11 cellular contexts compared by ENCODE assay signal in genomic region chr1:112509660-112510178, GRCh38. TPM values are rescaled to one million over a fixed set of nuclear protein-coding genes. Genes with fewer than 3 reads are reported as not detected.
DNase-seq lines count a peak whose midpoint lies in the region; ATAC-seq, FAIRE-seq and TF ChIP-seq lines count a peak whose summit lies in the region.
"Had no signal": no experiment of that assay in that cellular context is flagged by ENCODE, and none has a peak within 500 bp of the region (broad histone marks: within the 10 kb centered on the region; RNA-seq: fewer than 3 reads in every experiment).

No MANE protein-coding gene starts in this region.

- peaks cover 9% of the 10 kb centered on the region for H3K4me1 Mint-ChIP-seq in CD8-positive, alpha-beta T cell (ENCODE audit: low read depth)
- H3K4me1 Mint-ChIP-seq in T-cell (peaks cover 0 to 17% (median 10%) of the 10 kb centered on the region in 3 donors), neural progenitor cell (peaks cover 66% of the 10 kb centered on the region)

- H3F3A ChIP-seq in neural progenitor cell (ENCODE audit: low read depth) = peaks cover 24% of the 10 kb centered on the region

- H3K27me3 ChIP-seq in CD8-positive, alpha-beta T cell (ENCODE audit: insufficient read depth, low read length) = peaks cover 4% of the 10 kb centered on the region
- peaks cover 9% of the 10 kb centered on the region in 2 experiments for H3K27me3 ChIP-seq in endothelial cell of umbilical vein (ENCODE audit: control insufficient read depth in 2 of 2, insufficient read depth in 2 of 2, low read length in 2 of 2)
- peaks cover 99% of the 10 kb centered on the region for H3K27me3 ChIP-seq in neural progenitor cell
- H3K27me3 ChIP-seq in gastrocnemius medialis = peaks cover 33 to 45% (median 40%) of the 10 kb centered on the region in 3 donors
- H3K27me3 ChIP-seq: SJCRH30 had no signal

- no peaks in the 10 kb centered on the region for H3K9me1 ChIP-seq in endothelial cell of umbilical vein (replicated peaks; ENCODE audit: control insufficient read depth, extremely low read depth, insufficient read depth, low read length)

- H4K20me1 ChIP-seq in endothelial cell of umbilical vein (replicated peaks; ENCODE audit: control insufficient read depth, extremely low read depth, insufficient read depth, low read length) (no peaks in the 10 kb centered on the region), neural progenitor cell (ENCODE audit: low read depth) (no peaks in the 10 kb centered on the region)

- POLR2A ChIA-PET in CD8-positive, alpha-beta T cell (lab: Charles Lee) = interaction anchor here (0.8 kb wide), 1 partner anchor 195 kb away, joined by 4 read pairs; no protein-coding TSS in a partner anchor
- POLR2A ChIA-PET in T-cell (lab: Charles Lee) = no interaction called here
- POLR2A ChIA-PET in endothelial cell of umbilical vein (lab: Charles Lee) = no interaction called here

- in situ Hi-C loops in gastrocnemius medialis (cut with MboI; ENCODE audit: low sequenced_read_pairs in 4 of 4) = no loop called here

- H3K4me3 Mint-ChIP-seq in CD8-positive, alpha-beta T cell = peak overlapping the region; percentile 48
- H3K4me3 Mint-ChIP-seq in T-cell = peak overlapping the region; percentile 57 to 80 (median 59)
- peak overlapping the region; percentile 84 for H3K4me3 Mint-ChIP-seq in neural progenitor cell

- peaks cover 23% of the 10 kb centered on the region for H3K27me3 Mint-ChIP-seq in CD8-positive, alpha-beta T cell (ENCODE audit: low read depth)
- peaks cover 8 to 12% of the 10 kb centered on the region in 2 donors for H3K27me3 Mint-ChIP-seq in T-cell
- H3K27me3 Mint-ChIP-seq in neural progenitor cell (ENCODE audit: insufficient read depth, low read depth) = peaks cover 22% of the 10 kb centered on the region

- no peak overlapping the region for H3K4me2 ChIP-seq in endothelial cell of umbilical vein (ENCODE audit: insufficient read depth, low read length)
- peak overlapping the region; percentile 93 for H3K4me2 ChIP-seq in neural progenitor cell

- no TSS peak for BruUV-seq in endothelial cell of umbilical vein (replicated peaks; lab: Mats Ljungman, UMichigan)

- H3K36me3 ChIP-seq in CD8-positive, alpha-beta T cell (ENCODE audit: insufficient read depth, low read length) = no peaks in the 10 kb centered on the region
- H3K36me3 ChIP-seq in endothelial cell of umbilical vein (ENCODE audit: control insufficient read depth in 2 of 2, extremely low read depth in 1 of 2, insufficient read depth in 2 of 2, low read length in 2 of 2) = no peaks in the 10 kb centered on the region
- H3K36me3 ChIP-seq in neural progenitor cell = no peaks in the 10 kb centered on the region
- H3K36me3 ChIP-seq in gastrocnemius medialis = no peaks in the 10 kb centered on the region
- H3K36me3 ChIP-seq: SJCRH30 had no signal

- no peak overlapping the region for H3K4me3 ChIP-seq in CD8-positive, alpha-beta T cell (ENCODE audit: low read depth, low read length)
- H3K4me3 ChIP-seq in endothelial cell of umbilical vein (replicated peaks in 1 of 3; ENCODE audit: insufficient read depth in 1 of 3, low read depth in 1 of 3, low read length in 3 of 3) = no peak overlapping the region
- H3K4me3 ChIP-seq in neural progenitor cell = peak overlapping the region; percentile 60
- no peak overlapping the region for H3K4me3 ChIP-seq in gastrocnemius medialis
- H3K4me3 ChIP-seq: SJCRH30 had no signal

- ATAC-seq in CD8-positive, alpha-beta T cell = no peak
- ATAC-seq in T-cell (replicated peaks in 1 of 4) (no peak), gastrocnemius medialis (no peak), HG03135 (IDR thresholded peaks at IDR 0.05; ENCODE audit: unreplicated experiment) (no peak)

- H3K9ac ChIP-seq in endothelial cell of umbilical vein (replicated peaks; ENCODE audit: extremely low read depth, insufficient read depth, low read length) = no peak overlapping the region
- H3K9ac ChIP-seq in neural progenitor cell = no peak overlapping the region

- DNase-seq in CD8-positive, alpha-beta T cell = no peak
- DNase-seq in T-cell = no peak
- no peak for DNase-seq in endothelial cell of umbilical vein (ENCODE audit: low read depth, low spot score)
- DNase-seq in neural progenitor cell (ENCODE audit: low spot score) = no peak
- no peak for DNase-seq in gastrocnemius medialis
- no peak for DNase-seq in HT-29 (ENCODE audit: low spot score)
- DNase-seq in germinal center (ENCODE audit: low spot score) = no peak
- DNase-seq: NCI-H1092, NCI-H526 treated with DMSO at 0.1 percent for 48 hours, SJCRH30 had no signal

- no peak overlapping the region for H3K27ac ChIP-seq in CD8-positive, alpha-beta T cell (ENCODE audit: low read depth, low read length)
- H3K27ac ChIP-seq in endothelial cell of umbilical vein (ENCODE audit: insufficient read depth, low read depth, low read length) = no peak overlapping the region
- H3K27ac ChIP-seq in neural progenitor cell = no peak overlapping the region
- H3K27ac ChIP-seq in gastrocnemius medialis = no peak overlapping the region
- H3K27ac ChIP-seq: SJCRH30 had no signal

- no peak for FAIRE-seq in endothelial cell of umbilical vein (lab: Jason Lieb, UNC)

- H2AFZ ChIP-seq in endothelial cell of umbilical vein (ENCODE audit: low read depth, low read length) = no peak overlapping the region
- H2AFZ ChIP-seq in neural progenitor cell (replicated peaks) = no peak overlapping the region

- dilution Hi-C loops in endothelial cell of umbilical vein (cut with MboI; ENCODE audit: extremely low pct_ligation_motif_present, low sequenced_read_pairs) = no loop called here

- TF ChIP-seq CTCF in CD8-positive, alpha-beta T cell (IDR thresholded peaks at IDR 0.05) = no peak
- TF ChIP-seq CTCF in endothelial cell of umbilical vein (IDR thresholded peaks at IDR 0.05; ENCODE audit: extremely low read depth in 1 of 2, insufficient read depth in 1 of 2, low read depth in 1 of 2, low read length in 2 of 2) (no peak), neural progenitor cell (IDR thresholded peaks at IDR 0.05) (no peak), gastrocnemius medialis (IDR thresholded peaks at IDR 0.05 in 4 of 5, conservative IDR thresholded peaks at IDR 0.05 in 1 of 5) (no peak)

- H3K27ac Mint-ChIP-seq in CD8-positive, alpha-beta T cell = peak overlapping the region; percentile 42
- H3K27ac Mint-ChIP-seq in T-cell = no peak overlapping the region
- peak overlapping the region; percentile 95 for H3K27ac Mint-ChIP-seq in neural progenitor cell

- CTCF ChIA-PET in CD8-positive, alpha-beta T cell (lab: Charles Lee) = interaction anchor here (2.1 kb wide), 1 partner anchor 165 kb away, joined by 7 read pairs; the partner anchor contains the start of gene MOV10
- CTCF ChIA-PET in T-cell (lab: Charles Lee) (interaction anchor here in 1 of 2 donors (0.5 to 1.1 kb wide), 2 partner anchors 32 to 164 kb away, joined by 3 read pairs; partner anchors contain the start of gene MOV10), endothelial cell of umbilical vein (lab: Charles Lee) (interaction anchor here (1.0 kb wide), 1 partner anchor 13 kb away, joined by 3 read pairs; no protein-coding TSS in a partner anchor)

- H3K36me3 Mint-ChIP-seq in CD8-positive, alpha-beta T cell = no peaks in the 10 kb centered on the region
- H3K36me3 Mint-ChIP-seq in T-cell = no peaks in the 10 kb centered on the region
- H3K36me3 Mint-ChIP-seq in neural progenitor cell = peaks cover 13% of the 10 kb centered on the region

- no peaks in the 10 kb centered on the region for H3K9me3 Mint-ChIP-seq in CD8-positive, alpha-beta T cell
- no peaks in the 10 kb centered on the region for H3K9me3 Mint-ChIP-seq in T-cell
- H3K9me3 Mint-ChIP-seq in neural progenitor cell = no peaks in the 10 kb centered on the region

- no peaks in the 10 kb centered on the region for H3K79me2 ChIP-seq in endothelial cell of umbilical vein (ENCODE audit: control insufficient read depth, insufficient read depth, low read length)
- no peaks in the 10 kb centered on the region for H3K79me2 ChIP-seq in neural progenitor cell (ENCODE audit: low read depth)

- intact Hi-C loops in CD8-positive, alpha-beta T cell (cut with DNase I, micrococcal nuclease) = loop anchor here in 1 of 2 experiments (2.0 kb wide), 1 partner anchor 109 kb away; the partner anchor contains the start of genes CAPZA1 and ST7L
- intact Hi-C loops in endothelial cell of umbilical vein (cut with micrococcal nuclease) (no loop called here), gastrocnemius medialis (cut with DNase I; ENCODE audit: low total_unique reads) (no loop called here)

- H3K4me1 ChIP-seq in CD8-positive, alpha-beta T cell (ENCODE audit: insufficient read depth, low read length) = peaks cover 11% of the 10 kb centered on the region
- H3K4me1 ChIP-seq in endothelial cell of umbilical vein (ENCODE audit: control insufficient read depth, extremely low read depth, insufficient read depth, low read length) = peaks cover 8% of the 10 kb centered on the region
- peaks cover 35% of the 10 kb centered on the region for H3K4me1 ChIP-seq in neural progenitor cell
- H3K4me1 ChIP-seq in gastrocnemius medialis = peaks cover 0 to 9% of the 10 kb centered on the region in 2 donors

- TF ChIP-seq POLR2A in endothelial cell of umbilical vein (IDR thresholded peaks at IDR 0.05; ENCODE audit: low read depth, low read length) = no peak
- no peak for TF ChIP-seq POLR2A in gastrocnemius medialis (IDR thresholded peaks at IDR 0.05)

- H3K9me3 ChIP-seq in CD8-positive, alpha-beta T cell (ENCODE audit: low read length) = no peaks in the 10 kb centered on the region
- no peaks in the 10 kb centered on the region for H3K9me3 ChIP-seq in endothelial cell of umbilical vein (replicated peaks; ENCODE audit: control insufficient read depth, insufficient read depth, low read length)
- no peaks in the 10 kb centered on the region for H3K9me3 ChIP-seq in neural progenitor cell (ENCODE audit: low read depth)
- no peaks in the 10 kb centered on the region for H3K9me3 ChIP-seq in gastrocnemius medialis
- H3K9me3 ChIP-seq: SJCRH30 had no signal

RNA-seq across cellular contexts. Expression of gene WNT2B, which starts 1.0 kb away (rescaled TPM):
- under 1 TPM; 0.41 to 0.47 TPM for total RNA-seq in CD8-positive, alpha-beta T cell
- total RNA-seq in T-cell = under 1 TPM; 0.23 to 0.86 (median 0.47) TPM
- 3.6 and 4.6 TPM in 2 replicates for total RNA-seq in endothelial cell of umbilical vein
- polyA plus RNA-seq in endothelial cell of umbilical vein = 0.92 and 1.5 TPM in 2 replicates
- 0.43 and 0.61 TPM in 2 replicates for polyA plus RNA-seq in endothelial cell of umbilical vein (2011; cell fraction: cytosol; rRNA removed)
- 7.4 and 8.3 TPM in 2 replicates for polyA plus RNA-seq in endothelial cell of umbilical vein (2011; cell fraction: nucleus; rRNA removed)
- polyA plus RNA-seq in endothelial cell of umbilical vein (2012) = 1.7 and 2.0 TPM in 2 replicates
- polyA minus RNA-seq in endothelial cell of umbilical vein = 3.3 and 4.0 TPM in 2 replicates
- polyA minus RNA-seq in endothelial cell of umbilical vein (2011; cell fraction: cytosol; rRNA and poly(A)+ RNA removed) = 1.0 TPM
- 7.1 and 8.2 TPM in 2 replicates for polyA minus RNA-seq in endothelial cell of umbilical vein (2011; cell fraction: nucleus; rRNA and poly(A)+ RNA removed)
- 1.6 and 2.9 TPM in 2 replicates for total RNA-seq in neural progenitor cell (ENCODE audit: low replicate concordance)
- 1 to 10 TPM in 1 of 4 donors, under 1 TPM in 3; 0.03 to 1.5 (median 0.41) TPM for total RNA-seq in gastrocnemius medialis
- total RNA-seq in HT-29 (2014; rRNA removed; shearing (Covaris generic)) = 0.28 and 1.0 TPM in 2 replicates

Comparison
In these comparisons a context has a peak if more than half of its experiments do, and no peak if none do; other contexts are left out.
1. H3K27ac Mint-ChIP-seq: peak in CD8-positive, alpha-beta T cell (single experiment) and neural progenitor cell (single experiment); none in T-cell (0 of 2).
2. Peak in every context shown above with its lines, with median percentiles within 50 percentile points of each other: H3K4me3 Mint-ChIP-seq.